In the genomic region with DNA sequence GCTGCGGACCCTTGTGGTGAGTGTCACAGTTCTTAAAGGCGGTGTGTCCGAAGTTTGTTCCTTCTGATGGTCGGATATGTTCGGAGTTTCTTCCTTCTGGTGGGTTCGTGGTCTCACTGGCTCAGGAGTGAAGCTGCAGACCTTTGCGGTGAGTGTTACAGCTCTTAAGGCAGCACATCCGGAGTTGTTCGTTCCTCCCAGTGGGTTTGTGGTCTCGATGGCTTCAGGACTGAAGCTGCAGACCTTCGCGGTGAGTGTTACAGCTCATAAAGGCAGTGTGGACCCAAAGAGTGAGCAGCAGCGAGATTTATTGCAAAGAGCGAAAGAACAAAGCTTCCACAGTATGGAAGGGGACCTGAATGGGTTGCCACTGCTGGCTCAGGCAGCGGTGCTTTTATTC, we compare ENCODE assay signal across 1 cellular context. TPM values are rescaled to one million over a fixed set of nuclear protein-coding genes. Genes with fewer than 3 reads are reported as not detected.
"Had no signal": no experiment of that assay in that cellular context is flagged by ENCODE, and none has a peak within 500 bp of the region (broad histone marks: within the 10 kb centered on the region; RNA-seq: fewer than 3 reads in every experiment).

No MANE protein-coding gene starts in this region.

RNA-seq across cellular contexts. Expression of gene CNTLN, which starts 42.7 kb away (rescaled TPM):
- total RNA-seq: K562 had no signal
